8 cellular contexts compared by ENCODE assay signal in the genomic region with DNA sequence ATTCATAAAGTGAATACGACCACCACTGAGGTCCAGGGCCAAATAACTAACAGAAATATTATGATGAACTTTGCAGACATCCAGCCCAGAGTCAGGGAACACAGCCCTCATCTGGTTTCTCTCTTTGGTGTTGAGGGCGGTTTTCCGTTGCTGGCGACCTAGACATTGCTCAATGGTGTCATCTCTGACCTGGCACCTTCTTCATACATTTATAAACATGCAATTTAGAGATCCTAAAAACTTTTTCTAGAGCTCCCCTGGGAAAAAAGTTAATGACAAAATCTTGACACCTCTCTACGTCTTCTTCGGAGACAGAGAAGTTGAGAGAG. TPM values are rescaled to one million over a fixed set of nuclear protein-coding genes. Genes with fewer than 3 reads are reported as not detected.
DNase-seq lines count a peak whose midpoint lies in the region; ATAC-seq and TF ChIP-seq lines count a peak whose summit lies in the region.

No MANE protein-coding gene starts in this region.

- no peak for TF ChIP-seq POLR2A in GM18505 (IDR thresholded peaks at IDR 0.05; ENCODE audit: borderline replicate concordance, extremely low read depth, insufficient read depth, insufficient read length)

- no peak overlapping the region for H3K27ac Mint-ChIP-seq in activated naive CD4-positive, alpha-beta T cell treated with anti-CD3 and anti-CD28 coated beads, Interleukin-2, amount 50 U/mL, for 72 hours

- H3K9me3 Mint-ChIP-seq in activated naive CD4-positive, alpha-beta T cell treated with anti-CD3 and anti-CD28 coated beads, Interleukin-2, amount 50 U/mL, for 72 hours, result no peaks in the 10 kb centered on the region

- no peaks in the 10 kb centered on the region for H3K9me3 ChIP-seq in thymus (ENCODE audit: control insufficient read depth)

- H3K36me3 Mint-ChIP-seq in activated naive CD4-positive, alpha-beta T cell treated with anti-CD3 and anti-CD28 coated beads, Interleukin-2, amount 50 U/mL, for 72 hours, result peaks cover 0 to 11% of the 10 kb centered on the region in 2 donors

- no peak overlapping the region for H3K27ac ChIP-seq in thymus (ENCODE audit: low read depth)

- H3K4me3 ChIP-seq in thymus (ENCODE audit: low read length), result peak overlapping the region; percentile 57

- peak; percentile 31 to 50 for ATAC-seq in activated naive CD4-positive, alpha-beta T cell treated with anti-CD3 and anti-CD28 coated beads, Interleukin-2, amount 50 U/mL, for 72 hours
- peak; percentile 42 for ATAC-seq in left colon
- ATAC-seq in GM18867 (IDR thresholded peaks at IDR 0.05; ENCODE audit: unreplicated experiment), result no peak
- no peak for ATAC-seq in GM21529 (IDR thresholded peaks at IDR 0.05; ENCODE audit: unreplicated experiment)
- ATAC-seq in GM18505 (IDR thresholded peaks at IDR 0.05; ENCODE audit: unreplicated experiment), result no peak

- H3K27me3 ChIP-seq in thymus (ENCODE audit: control insufficient read depth, insufficient read depth), result peaks cover 27% of the 10 kb centered on the region

- peaks cover 10% of the 10 kb centered on the region for H3K4me1 ChIP-seq in thymus (ENCODE audit: control insufficient read depth, insufficient read depth, low read length)

- H3K36me3 ChIP-seq in thymus (ENCODE audit: control insufficient read depth, insufficient read depth), result no peaks in the 10 kb centered on the region

- 13% methylated on average over 6 of the region's 6 CpGs for WGBS in thymus

- intact Hi-C loops in left colon (cut with DNase I, micrococcal nuclease), result no loop called here

- peak; percentile 17 for DNase-seq in activated CD8-positive, alpha-beta memory T cell treated with anti-CD3 and anti-CD28 coated beads, Interleukin-2, amount 50 U/mL, for 4 hours
- DNase-seq in activated CD8-positive, alpha-beta memory T cell treated with anti-CD3 and anti-CD28 coated beads for 24 hours, result no peak
- DNase-seq in activated naive CD4-positive, alpha-beta T cell treated with anti-CD3 and anti-CD28 coated beads, Interleukin-2, amount 50 U/mL, for 72 hours (ENCODE audit: low spot score in 2 of 2), result no peak
- DNase-seq in left colon, result peak in 1 of 2 donors; percentile 6

RNA-seq across cellular contexts. Expression of a gene that starts 0.3 kb away (rescaled TPM):
- total RNA-seq in activated naive CD4-positive, alpha-beta T cell treated with anti-CD3 and anti-CD28 coated beads, Interleukin-2, amount 50 U/mL, for 72 hours, result 1 to 10 TPM in 1 of 2 donors, under 1 TPM in 1; 0.82 to 1.6 TPM
- 1 to 10 TPM in 1 of 2 donors, under 1 TPM in 1; 0.64 to 1.3 TPM for total RNA-seq in left colon
- 0.82 TPM for polyA plus RNA-seq in thymus

RNA-seq across cellular contexts. Expression of a gene that starts 32.5 kb away (rescaled TPM):
- total RNA-seq in activated naive CD4-positive, alpha-beta T cell treated with anti-CD3 and anti-CD28 coated beads, Interleukin-2, amount 50 U/mL, for 72 hours, result 10 to 100 TPM; 14.4 to 20.0 TPM
- total RNA-seq in left colon, result 10 to 100 TPM; 24.3 to 25.3 TPM
- polyA plus RNA-seq in thymus, result 12.8 TPM

Comparison
In these comparisons a context has a peak if more than half of its experiments do, and no peak if none do; other contexts are left out.
1. ATAC-seq: peak in activated naive CD4-positive, alpha-beta T cell treated with anti-CD3 and anti-CD28 coated beads, Interleukin-2, amount 50 U/mL, for 72 hours (2 of 2) and left colon (single experiment); none in GM18867 (single experiment), GM21529 (single experiment) and GM18505 (single experiment).